Comparison of ENCODE assay signal across 22 cellular contexts in the genomic region with DNA sequence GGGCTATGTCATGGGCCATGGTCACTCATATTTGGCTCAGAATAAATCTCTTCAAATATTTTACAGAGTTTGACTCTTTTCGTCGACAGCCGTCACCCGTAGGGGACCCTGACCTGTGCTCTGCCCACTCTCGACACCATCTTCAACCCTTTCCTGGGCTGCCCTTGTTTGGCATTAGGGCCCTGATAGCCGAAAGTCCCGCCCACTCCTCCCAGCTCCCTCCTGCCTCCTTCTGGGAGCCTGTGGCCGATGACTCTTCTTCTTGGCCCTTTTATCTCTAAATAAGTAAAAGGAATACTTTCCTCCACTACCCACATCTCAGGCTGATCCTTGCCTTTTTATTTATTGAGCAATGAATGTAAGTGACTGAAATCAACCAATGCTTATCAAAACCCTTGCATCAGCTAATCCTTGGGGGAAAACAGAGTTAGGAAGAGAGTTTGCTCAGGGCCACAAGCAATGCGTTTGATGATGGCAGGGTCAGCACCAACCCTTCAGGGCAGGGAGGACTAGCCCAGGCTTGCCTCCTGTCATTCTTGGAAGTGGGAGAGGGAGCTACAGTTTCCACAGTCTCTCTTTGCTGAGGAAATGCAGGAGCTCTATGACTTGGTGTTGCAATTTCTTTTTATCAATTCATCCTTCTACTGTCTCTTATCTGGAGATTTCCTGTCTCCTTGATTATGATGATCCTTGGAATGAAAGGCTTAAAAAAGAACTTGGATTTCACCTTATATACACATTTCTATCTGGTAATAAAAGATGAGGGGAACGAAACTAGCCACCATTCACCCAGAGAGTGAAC.
A peak's percentile ranks its signal among the peaks of the same experiment; 100 is the strongest.
DNase-seq lines count a peak whose midpoint lies in the region; ATAC-seq and TF ChIP-seq lines count a peak whose summit lies in the region.
"Had no signal": no experiment of that assay in that cellular context is flagged by ENCODE, and none has a peak within 500 bp of the region (broad histone marks: within the 10 kb centered on the region; RNA-seq: fewer than 3 reads in every experiment).

No MANE protein-coding gene starts in this region.

- H2BK12ac ChIP-seq in mesenchymal stem cell (ENCODE audit: low read length in 2 of 2) = no peak overlapping the region

- H3K14ac ChIP-seq in mesenchymal stem cell (ENCODE audit: low read length in 2 of 2) = no peak overlapping the region

- peaks cover 3% of the 10 kb centered on the region for H3K9me3 ChIP-seq in mesenchymal stem cell (ENCODE audit: control insufficient read depth, low read length)
- H3K9me3 ChIP-seq: BLaER1, lower lobe of right lung, right lobe of liver had no signal

- H2BK5ac ChIP-seq in mesenchymal stem cell (ENCODE audit: low read depth, low read length, poor library complexity, severe bottlenecking) = no peak overlapping the region

- H2BK120ac ChIP-seq in mesenchymal stem cell (ENCODE audit: low read depth, low read length) = no peak overlapping the region

- ATAC-seq in GM19035 (IDR thresholded peaks at IDR 0.05; ENCODE audit: unreplicated experiment) (no peak), HG02884 (IDR thresholded peaks at IDR 0.05; ENCODE audit: unreplicated experiment) (no peak)
- ATAC-seq: activated T-cell treated with anti-CD3 and anti-CD28 coated beads, Interleukin-2, amount 50 U/mL, for 72 hours; lower lobe of right lung; right lobe of liver had no signal

- no peaks in the 10 kb centered on the region for H3K79me1 ChIP-seq in mesenchymal stem cell (replicated peaks; ENCODE audit: low read length, poor library complexity, severe bottlenecking)

- no peak for TF ChIP-seq CTCF in RWPE1 (conservative IDR thresholded peaks at IDR 0.05; ENCODE audit: low read depth)

- CTCF ChIA-PET in RWPE1 (lab: Yijun Ruan, JAX) = interaction anchor here (0.6 kb wide), 1 partner anchor 120 kb away, joined by 3 read pairs; no protein-coding TSS in a partner anchor

- H2AFZ ChIP-seq in mesenchymal stem cell (ENCODE audit: low read depth, low read length) = no peak overlapping the region
- H2AFZ ChIP-seq: GM23248 had no signal

- H3K4me2 ChIP-seq in mesenchymal stem cell (ENCODE audit: low read length, poor library complexity, severe bottlenecking) = no peak overlapping the region
- H3K4me2 ChIP-seq: BLaER1 had no signal

- H3K4me3 ChIP-seq in mesenchymal stem cell (ENCODE audit: insufficient read depth in 1 of 2, low read depth in 1 of 2, low read length in 2 of 2) = no peak overlapping the region
- H3K4me3 ChIP-seq: BLaER1, GM23248, lower lobe of right lung, right lobe of liver had no signal

- H3K9ac ChIP-seq in mesenchymal stem cell (ENCODE audit: low read length) = peak overlapping the region; percentile 55
- H3K9ac ChIP-seq: BLaER1, GM23248 had no signal

- no peaks in the 10 kb centered on the region for H3K36me3 ChIP-seq in mesenchymal stem cell (ENCODE audit: control insufficient read depth in 1 of 2, insufficient read depth in 2 of 2, low read depth in 1 of 2, low read length in 2 of 2)
- H3K36me3 ChIP-seq: BLaER1, lower lobe of right lung, right lobe of liver had no signal

- no peak overlapping the region for H4K8ac ChIP-seq in mesenchymal stem cell (ENCODE audit: low read length)

- no peak overlapping the region for H3K4ac ChIP-seq in mesenchymal stem cell (ENCODE audit: low read depth in 1 of 2, low read length in 2 of 2)

- no peaks in the 10 kb centered on the region for H3K27me3 ChIP-seq in mesenchymal stem cell (ENCODE audit: control insufficient read depth in 1 of 2, insufficient read depth in 1 of 2, low read length in 2 of 2)
- H3K27me3 ChIP-seq: BLaER1, right lobe of liver had no signal

- H3K27ac ChIP-seq in RWPE1 = no peak overlapping the region
- peak overlapping the region; percentile 0 for H3K27ac ChIP-seq in epithelial cell of prostate
- no peak overlapping the region for H3K27ac ChIP-seq in mesenchymal stem cell (ENCODE audit: low read length, poor library complexity, severe bottlenecking)
- H3K27ac ChIP-seq: BLaER1, GM23248, lower lobe of right lung, right lobe of liver had no signal

- H4K91ac ChIP-seq in mesenchymal stem cell (ENCODE audit: low read length) = no peak overlapping the region

- no peak overlapping the region for H2BK15ac ChIP-seq in mesenchymal stem cell (ENCODE audit: low read depth, poor library complexity, severe bottlenecking)

- no peak overlapping the region for H2AK5ac ChIP-seq in mesenchymal stem cell (ENCODE audit: low read length, severe bottlenecking)

- H3K23ac ChIP-seq in mesenchymal stem cell (ENCODE audit: low read length in 2 of 2) = no peak overlapping the region

- POLR2A ChIA-PET in RWPE1 (lab: Yijun Ruan, JAX; ENCODE audit: low non-redundant PET) = interaction anchor here (0.6 kb wide), 1 partner anchor 177 kb away, joined by 4 read pairs; no protein-coding TSS in a partner anchor

- WGBS in mesenchymal stem cell = 74% methylated on average over 8 of the region's 10 CpGs

- H3K4me1 ChIP-seq in mesenchymal stem cell (ENCODE audit: control insufficient read depth, insufficient read depth, low read depth, low read length) = no peaks in the 10 kb centered on the region
- H3K4me1 ChIP-seq: BLaER1, lower lobe of right lung, right lobe of liver had no signal

- peak; percentile 5 for DNase-seq in DMS79 (lab: John Stamatoyannopoulos, UW)
- peak; percentile 30 for DNase-seq in RWPE1 (ENCODE audit: low spot score)
- DNase-seq in epithelial cell of prostate (ENCODE audit: low read depth, low spot score) = no peak
- DNase-seq in mesenchymal stem cell = no peak
- DNase-seq in HUDEP-2 (lab: John Stamatoyannopoulos, UW; ENCODE audit: unreplicated experiment in 76 of 76) = no peak
- no peak for DNase-seq in NCI-H446 (lab: John Stamatoyannopoulos, UW)
- DNase-seq: activated T-cell treated with anti-CD3 and anti-CD28 coated beads, Interleukin-2, amount 50 U/mL, for 72 hours; Calu3; effector memory CD4-positive, alpha-beta T cell; GM23248; head of caudate nucleus; lower lobe of right lung; naive B cell; NCI-H1092; NCI-H2107; NCI-H524 treated with DMSO at 0.1 percent for 48 hours; right lobe of liver; RPMI8226; T1000 had no signal

- no peak overlapping the region for H3K18ac ChIP-seq in mesenchymal stem cell (ENCODE audit: low read depth in 1 of 2, low read length in 2 of 2)

Comparison
In these comparisons a context has a peak if more than half of its experiments do, and no peak if none do; other contexts are left out.
1. DNase-seq: peak in DMS79 (single experiment) and RWPE1 (single experiment); none in epithelial cell of prostate (single experiment), mesenchymal stem cell (single experiment), HUDEP-2 (0 of 76) and NCI-H446 (0 of 2).